In genomic region chr4:150126880-150127236, GRCh38 we compare ENCODE assay signal across 1 cellular context.
TF ChIP-seq lines count a peak whose summit lies in the region.

No MANE protein-coding gene starts in this region.

TF ChIP-seq in GM12878, 131 proteins besides CTCF, POLR2A, EP300 and RAD21 (continued from another document):
- TF ChIP-seq, protein P1, sequence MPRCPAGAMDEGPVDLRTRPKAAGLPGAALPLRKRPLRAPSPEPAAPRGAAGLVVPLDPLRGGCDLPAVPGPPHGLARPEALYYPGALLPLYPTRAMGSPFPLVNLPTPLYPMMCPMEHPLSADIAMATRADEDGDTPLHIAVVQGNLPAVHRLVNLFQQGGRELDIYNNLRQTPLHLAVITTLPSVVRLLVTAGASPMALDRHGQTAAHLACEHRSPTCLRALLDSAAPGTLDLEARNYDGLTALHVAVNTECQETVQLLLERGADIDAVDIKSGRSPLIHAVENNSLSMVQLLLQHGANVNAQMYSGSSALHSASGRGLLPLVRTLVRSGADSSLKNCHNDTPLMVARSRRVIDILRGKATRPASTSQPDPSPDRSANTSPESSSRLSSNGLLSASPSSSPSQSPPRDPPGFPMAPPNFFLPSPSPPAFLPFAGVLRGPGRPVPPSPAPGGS (IDR thresholded peaks at IDR 0.05; ENCODE audit: borderline replicate concordance, insufficient read depth, low read depth, low read length, poor library complexity, severe bottlenecking) = no peak
- no peak for TF ChIP-seq EGR1 (IDR thresholded peaks at IDR 0.05; ENCODE audit: borderline replicate concordance in 1 of 2, low read depth in 2 of 2, low read length in 2 of 2)
- TF ChIP-seq NBN (IDR thresholded peaks at IDR 0.05) = no peak
- TF ChIP-seq, protein P2, sequence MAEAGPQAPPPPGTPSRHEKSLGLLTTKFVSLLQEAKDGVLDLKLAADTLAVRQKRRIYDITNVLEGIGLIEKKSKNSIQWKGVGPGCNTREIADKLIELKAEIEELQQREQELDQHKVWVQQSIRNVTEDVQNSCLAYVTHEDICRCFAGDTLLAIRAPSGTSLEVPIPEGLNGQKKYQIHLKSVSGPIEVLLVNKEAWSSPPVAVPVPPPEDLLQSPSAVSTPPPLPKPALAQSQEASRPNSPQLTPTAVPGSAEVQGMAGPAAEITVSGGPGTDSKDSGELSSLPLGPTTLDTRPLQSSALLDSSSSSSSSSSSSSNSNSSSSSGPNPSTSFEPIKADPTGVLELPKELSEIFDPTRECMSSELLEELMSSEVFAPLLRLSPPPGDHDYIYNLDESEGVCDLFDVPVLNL (IDR thresholded peaks at IDR 0.05; ENCODE audit: low read depth, low read length) = no peak
- TF ChIP-seq SMAD5 (IDR thresholded peaks at IDR 0.05; ENCODE audit: low read depth) = no peak
- TF ChIP-seq RCOR1 (conservative IDR thresholded peaks at IDR 0.05; ENCODE audit: low read depth, low read length) = no peak
- TF ChIP-seq KAT2A (conservative IDR thresholded peaks at IDR 0.05; ENCODE audit: control insufficient read depth, low read depth, low read length) = no peak
- TF ChIP-seq MXI1 (IDR thresholded peaks at IDR 0.05; ENCODE audit: low read depth, low read length) = no peak
- no peak for TF ChIP-seq BRCA1 (IDR thresholded peaks at IDR 0.05; ENCODE audit: low read depth, low read length)
- TF ChIP-seq, protein P3, sequence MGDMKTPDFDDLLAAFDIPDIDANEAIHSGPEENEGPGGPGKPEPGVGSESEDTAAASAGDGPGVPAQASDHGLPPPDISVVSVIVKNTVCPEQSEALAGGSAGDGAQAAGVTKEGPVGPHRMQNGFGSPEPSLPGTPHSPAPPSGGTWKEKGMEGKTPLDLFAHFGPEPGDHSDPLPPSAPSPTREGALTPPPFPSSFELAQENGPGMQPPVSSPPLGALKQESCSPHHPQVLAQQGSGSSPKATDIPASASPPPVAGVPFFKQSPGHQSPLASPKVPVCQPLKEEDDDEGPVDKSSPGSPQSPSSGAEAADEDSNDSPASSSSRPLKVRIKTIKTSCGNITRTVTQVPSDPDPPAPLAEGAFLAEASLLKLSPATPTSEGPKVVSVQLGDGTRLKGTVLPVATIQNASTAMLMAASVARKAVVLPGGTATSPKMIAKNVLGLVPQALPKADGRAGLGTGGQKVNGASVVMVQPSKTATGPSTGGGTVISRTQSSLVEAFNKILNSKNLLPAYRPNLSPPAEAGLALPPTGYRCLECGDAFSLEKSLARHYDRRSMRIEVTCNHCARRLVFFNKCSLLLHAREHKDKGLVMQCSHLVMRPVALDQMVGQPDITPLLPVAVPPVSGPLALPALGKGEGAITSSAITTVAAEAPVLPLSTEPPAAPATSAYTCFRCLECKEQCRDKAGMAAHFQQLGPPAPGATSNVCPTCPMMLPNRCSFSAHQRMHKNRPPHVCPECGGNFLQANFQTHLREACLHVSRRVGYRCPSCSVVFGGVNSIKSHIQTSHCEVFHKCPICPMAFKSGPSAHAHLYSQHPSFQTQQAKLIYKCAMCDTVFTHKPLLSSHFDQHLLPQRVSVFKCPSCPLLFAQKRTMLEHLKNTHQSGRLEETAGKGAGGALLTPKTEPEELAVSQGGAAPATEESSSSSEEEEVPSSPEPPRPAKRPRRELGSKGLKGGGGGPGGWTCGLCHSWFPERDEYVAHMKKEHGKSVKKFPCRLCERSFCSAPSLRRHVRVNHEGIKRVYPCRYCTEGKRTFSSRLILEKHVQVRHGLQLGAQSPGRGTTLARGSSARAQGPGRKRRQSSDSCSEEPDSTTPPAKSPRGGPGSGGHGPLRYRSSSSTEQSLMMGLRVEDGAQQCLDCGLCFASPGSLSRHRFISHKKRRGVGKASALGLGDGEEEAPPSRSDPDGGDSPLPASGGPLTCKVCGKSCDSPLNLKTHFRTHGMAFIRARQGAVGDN (IDR thresholded peaks at IDR 0.05) = no peak
- no peak for TF ChIP-seq IRF3 (IDR thresholded peaks at IDR 0.05)
- TF ChIP-seq JUND (IDR thresholded peaks at IDR 0.05; ENCODE audit: low read depth, low read length) = no peak
- TF ChIP-seq ATF7 (IDR thresholded peaks at IDR 0.05; ENCODE audit: low read depth) = no peak
